Comparison of ENCODE assay signal across 10 cellular contexts in genomic region chr3:124837065-124837464, GRCh38. TPM values are rescaled to one million over a fixed set of nuclear protein-coding genes. Genes with fewer than 3 reads are reported as not detected.
A peak's percentile ranks its signal among the peaks of the same experiment; 100 is the strongest.
DNase-seq lines count a peak whose midpoint lies in the region; ATAC-seq and TF ChIP-seq lines count a peak whose summit lies in the region.
"Had no signal": no experiment of that assay in that cellular context is flagged by ENCODE, and none has a peak within 500 bp of the region (broad histone marks: within the 10 kb centered on the region; RNA-seq: fewer than 3 reads in every experiment).

No MANE protein-coding gene starts in this region.

- H3K27me3 Mint-ChIP-seq in CD8-positive, alpha-beta T cell (ENCODE audit: low read depth): no peaks in the 10 kb centered on the region

- H3K36me3 Mint-ChIP-seq in CD8-positive, alpha-beta T cell: no peaks in the 10 kb centered on the region

- H3K9me3 ChIP-seq in CD8-positive, alpha-beta T cell (ENCODE audit: low read length): no peaks in the 10 kb centered on the region
- H3K9me3 ChIP-seq: BLaER1 treated with 17β-estradiol and CSF1 and Interleukin-3, amounts not matched to agents 10 nM and 100 nM had no signal

- no peak for DNase-seq in CD8-positive, alpha-beta T cell
- DNase-seq in amniotic epithelial cell (ENCODE audit: low read depth) (peak; percentile 27), left ventricle myocardium superior (no peak), retina (peak; percentile 14), NCI-H146 treated with DMSO at 0.1 percent for 48 hours (lab: John Stamatoyannopoulos, UW; ENCODE audit: unreplicated experiment) (no peak), activated gamma-delta T cell (lab: John Stamatoyannopoulos, UW) (no peak)
- DNase-seq in stimulated activated CD4-positive, alpha-beta T cell treated with anti-CD3 and anti-CD28 coated beads, Interleukin-2, amount 100 ng/mL, for 48 hours: no peak

- intact Hi-C loops in CD8-positive, alpha-beta T cell (cut with DNase I, micrococcal nuclease): loop anchor here in 1 of 2 experiments (5.0 kb wide), 1 partner anchor 50 kb away; the partner anchor contains the start of gene ITGB5
- intact Hi-C loops in left ventricle myocardium superior (cut with micrococcal nuclease): no loop called here

- no peak for TF ChIP-seq CTCF in CD8-positive, alpha-beta T cell (IDR thresholded peaks at IDR 0.05)

- peaks cover 17% of the 10 kb centered on the region for H3K4me1 Mint-ChIP-seq in CD8-positive, alpha-beta T cell (ENCODE audit: low read depth)

- peak overlapping the region; percentile 11 for H3K27ac Mint-ChIP-seq in CD8-positive, alpha-beta T cell
- H3K27ac Mint-ChIP-seq: activated T-helper 2 cell treated with anti-CD3 and anti-CD28 coated beads, Interferon-gamma antibody, Interleukin-2, Interleukin-4, amounts not matched to agents 10 μg/mL and 5 μg/mL and 100 μg/mL, durations not matched to agents 14 hours and 24 hours and 36 hours had no signal

- H3K27ac ChIP-seq in CD8-positive, alpha-beta T cell (ENCODE audit: low read depth, low read length): no peak overlapping the region
- H3K27ac ChIP-seq: BLaER1 treated with 17β-estradiol and CSF1 and Interleukin-3, amounts not matched to agents 10 nM and 100 nM had no signal

- no peaks in the 10 kb centered on the region for H3K27me3 ChIP-seq in CD8-positive, alpha-beta T cell (ENCODE audit: insufficient read depth, low read length)

- no peak for ATAC-seq in CD8-positive, alpha-beta T cell
- ATAC-seq in left ventricle myocardium superior (peak; percentile 37), HG03342 (IDR thresholded peaks at IDR 0.05; ENCODE audit: unreplicated experiment) (no peak)

- H3K9me3 Mint-ChIP-seq in CD8-positive, alpha-beta T cell: no peaks in the 10 kb centered on the region
- H3K9me3 Mint-ChIP-seq: activated T-helper 2 cell treated with anti-CD3 and anti-CD28 coated beads, Interferon-gamma antibody, Interleukin-2, Interleukin-4, amounts not matched to agents 10 μg/mL and 5 μg/mL and 100 μg/mL, durations not matched to agents 14 hours and 24 hours and 36 hours had no signal

- POLR2A ChIA-PET in CD8-positive, alpha-beta T cell (lab: Charles Lee): no interaction called here

- H3K4me3 Mint-ChIP-seq in CD8-positive, alpha-beta T cell: no peak overlapping the region

- peaks cover 12% of the 10 kb centered on the region for H3K4me1 ChIP-seq in CD8-positive, alpha-beta T cell (ENCODE audit: insufficient read depth, low read length)

- CTCF ChIA-PET in CD8-positive, alpha-beta T cell (lab: Charles Lee): interaction anchor here (1.3 kb wide), 1 partner anchor 64 kb away, joined by 4 read pairs; no protein-coding TSS in a partner anchor

- no peak overlapping the region for H3K4me3 ChIP-seq in CD8-positive, alpha-beta T cell (ENCODE audit: low read depth, low read length)
- H3K4me3 ChIP-seq: BLaER1 treated with 17β-estradiol and CSF1 and Interleukin-3, amounts not matched to agents 10 nM and 100 nM had no signal

- H3K36me3 ChIP-seq in CD8-positive, alpha-beta T cell (ENCODE audit: insufficient read depth, low read length): no peaks in the 10 kb centered on the region

RNA-seq across cellular contexts. Expression of gene ITGB5, which starts 50.1 kb away (rescaled TPM):
- under 1 TPM in 1 of 2 experiments, not detected in 1; 0.56 TPM for total RNA-seq in CD8-positive, alpha-beta T cell
- 109 TPM for total RNA-seq in left ventricle myocardium superior

Comparison
In these comparisons a context has a peak if more than half of its experiments do, and no peak if none do; other contexts are left out.
1. DNase-seq: peak in amniotic epithelial cell (single experiment) and retina (single experiment); none in CD8-positive, alpha-beta T cell (0 of 7), left ventricle myocardium superior (single experiment), NCI-H146 treated with DMSO at 0.1 percent for 48 hours (single experiment), stimulated activated CD4-positive, alpha-beta T cell treated with anti-CD3 and anti-CD28 coated beads, Interleukin-2, amount 100 ng/mL, for 48 hours (0 of 2) and activated gamma-delta T cell (single experiment).
2. RNA of gene ITGB5, which starts 50.1 kb away (total RNA-seq): 109 TPM in left ventricle myocardium superior (single experiment); 0.56 TPM in CD8-positive, alpha-beta T cell; every median in the first group is over 10 times any median in the second.